2 cellular contexts compared by ENCODE assay signal in genomic region chr1:177611402-177611801, GRCh38.
TF ChIP-seq lines count a peak whose summit lies in the region.

No MANE protein-coding gene starts in this region.

TF ChIP-seq in SK-N-SH, 30 proteins besides CTCF, POLR2A, EP300 and RAD21 (continued from another document):
- no peak for TF ChIP-seq TAF1 (IDR thresholded peaks at IDR 0.05; ENCODE audit: borderline replicate concordance, low read depth, low read length)
- peak; percentile 77 for TF ChIP-seq CHD2 (IDR thresholded peaks at IDR 0.05; ENCODE audit: low read length, partially characterized antibody)
- TF ChIP-seq RFX5 (IDR thresholded peaks at IDR 0.05; ENCODE audit: low read length): no peak
- TF ChIP-seq NFIC (IDR thresholded peaks at IDR 0.05; ENCODE audit: borderline replicate concordance): no peak
- no peak for TF ChIP-seq NRF1 (IDR thresholded peaks at IDR 0.05; ENCODE audit: low read depth, low read length)
- no peak for TF ChIP-seq IRF3 (IDR thresholded peaks at IDR 0.05; ENCODE audit: low read depth, low read length)
- TF ChIP-seq JUND (IDR thresholded peaks at IDR 0.05): no peak
- TF ChIP-seq TCF12 (IDR thresholded peaks at IDR 0.05): peak; percentile 44; the same call in 1 of the 2 replicates
TF ChIP-seq in SK-N-SH: peak in this region for 4.

TF ChIP-seq in H1, 55 proteins besides CTCF, POLR2A, EP300 and RAD21:
- no peak for TF ChIP-seq CHD7 (IDR thresholded peaks at IDR 0.05; ENCODE audit: insufficient replicate concordance, low read length)
- TF ChIP-seq CREB1 (IDR thresholded peaks at IDR 0.05): no peak
